Comparison of ENCODE assay signal across 17 cellular contexts in genomic region chr4:118711047-118711446, GRCh38.
"Had no signal": no experiment of that assay in that cellular context is flagged by ENCODE, and none has a peak within 500 bp of the region (broad histone marks: within the 10 kb centered on the region; RNA-seq: fewer than 3 reads in every experiment).

No MANE protein-coding gene starts in this region.

- H3K9me3 Mint-ChIP-seq: activated CD4-positive, alpha-beta memory T cell treated with anti-CD3 and anti-CD28 coated beads, Interleukin-2, amount 10 ng/mL, durations not matched to agents 7 days and 5 days; activated naive CD4-positive, alpha-beta T cell treated with anti-CD3 and anti-CD28 coated beads, Interleukin-2, amount 10 ng/mL, durations not matched to agents 7 days and 5 days; dendritic cell treated with granulocyte-macrophage colony-stimulating factor and Interleukin-4, amounts not matched to agents 40 ng/mL and 50 ng/mL, for 4 days; naive thymus-derived CD8-positive, alpha-beta T cell had no signal

- ATAC-seq: left lobe of liver; naive thymus-derived CD8-positive, alpha-beta T cell; stimulated activated naive CD8-positive, alpha-beta T cell treated with anti-CD3 and anti-CD28 coated beads, Interleukin-15, Interleukin-2, amounts not matched to agents 100 U/mL and 50 U/mL, for 24 hours; T-helper 17 cell had no signal

- H3K9me3 ChIP-seq: prostate gland, thyroid gland had no signal

- H3K4me3 ChIP-seq: lung, prostate gland, thyroid gland had no signal

- H3K27ac ChIP-seq: prostate gland, thyroid gland had no signal

- H3K27ac Mint-ChIP-seq: activated CD4-positive, alpha-beta memory T cell treated with anti-CD3 and anti-CD28 coated beads, Interleukin-2, amount 10 ng/mL, durations not matched to agents 7 days and 5 days; activated naive CD4-positive, alpha-beta T cell treated with anti-CD3 and anti-CD28 coated beads, Interleukin-2, amount 10 ng/mL, durations not matched to agents 7 days and 5 days; dendritic cell treated with granulocyte-macrophage colony-stimulating factor and Interleukin-4, amounts not matched to agents 40 ng/mL and 50 ng/mL, for 4 days; T-helper 17 cell had no signal

- H3K4me3 Mint-ChIP-seq: activated CD4-positive, alpha-beta memory T cell treated with anti-CD3 and anti-CD28 coated beads, Interleukin-2, amount 10 ng/mL, durations not matched to agents 7 days and 5 days; activated naive CD4-positive, alpha-beta T cell treated with anti-CD3 and anti-CD28 coated beads, Interleukin-2, amount 10 ng/mL, durations not matched to agents 7 days and 5 days; dendritic cell treated with granulocyte-macrophage colony-stimulating factor and Interleukin-4, amounts not matched to agents 40 ng/mL and 50 ng/mL, for 4 days; naive thymus-derived CD8-positive, alpha-beta T cell; T-helper 17 cell had no signal

- DNase-seq: activated CD4-positive, alpha-beta memory T cell treated with anti-CD3 and anti-CD28 coated beads, Interleukin-2, amount 10 ng/mL, durations not matched to agents 7 days and 5 days; activated CD4-positive, alpha-beta T cell treated with anti-CD3 and anti-CD28 coated beads for 48 hours; activated CD4-positive, CD25-positive, alpha-beta regulatory T cell; activated effector memory CD4-positive, alpha-beta T cell treated with anti-CD3 and anti-CD28 coated beads, Interleukin-2, amount 50 U/mL, for 16 hours; activated naive CD4-positive, alpha-beta T cell treated with anti-CD3 and anti-CD28 coated beads, Interleukin-2, amount 10 ng/mL, durations not matched to agents 7 days and 5 days; effector CD8-positive, alpha-beta T cell; naive thymus-derived CD8-positive, alpha-beta T cell; stimulated activated CD4-positive, alpha-beta T cell treated with anti-CD3 and anti-CD28 coated beads, Interleukin-4, amount 100 ng/mL, for 24 hours; stimulated activated naive CD8-positive, alpha-beta T cell treated with anti-CD3 and anti-CD28 coated beads, Interleukin-15, Interleukin-2, amounts not matched to agents 100 U/mL and 50 U/mL, for 24 hours; substantia nigra; SW 1271; T-helper 17 cell; thyroid gland had no signal

- H3K27me3 Mint-ChIP-seq: activated CD4-positive, alpha-beta memory T cell treated with anti-CD3 and anti-CD28 coated beads, Interleukin-2, amount 10 ng/mL, durations not matched to agents 7 days and 5 days; activated naive CD4-positive, alpha-beta T cell treated with anti-CD3 and anti-CD28 coated beads, Interleukin-2, amount 10 ng/mL, durations not matched to agents 7 days and 5 days; dendritic cell treated with granulocyte-macrophage colony-stimulating factor and Interleukin-4, amounts not matched to agents 40 ng/mL and 50 ng/mL, for 4 days; naive thymus-derived CD8-positive, alpha-beta T cell; T-helper 17 cell had no signal

- H3K27me3 ChIP-seq: thyroid gland had no signal

- H3K4me1 ChIP-seq: prostate gland, thyroid gland had no signal
